ENCODE assay signal across 12 cellular contexts in the genomic region with DNA sequence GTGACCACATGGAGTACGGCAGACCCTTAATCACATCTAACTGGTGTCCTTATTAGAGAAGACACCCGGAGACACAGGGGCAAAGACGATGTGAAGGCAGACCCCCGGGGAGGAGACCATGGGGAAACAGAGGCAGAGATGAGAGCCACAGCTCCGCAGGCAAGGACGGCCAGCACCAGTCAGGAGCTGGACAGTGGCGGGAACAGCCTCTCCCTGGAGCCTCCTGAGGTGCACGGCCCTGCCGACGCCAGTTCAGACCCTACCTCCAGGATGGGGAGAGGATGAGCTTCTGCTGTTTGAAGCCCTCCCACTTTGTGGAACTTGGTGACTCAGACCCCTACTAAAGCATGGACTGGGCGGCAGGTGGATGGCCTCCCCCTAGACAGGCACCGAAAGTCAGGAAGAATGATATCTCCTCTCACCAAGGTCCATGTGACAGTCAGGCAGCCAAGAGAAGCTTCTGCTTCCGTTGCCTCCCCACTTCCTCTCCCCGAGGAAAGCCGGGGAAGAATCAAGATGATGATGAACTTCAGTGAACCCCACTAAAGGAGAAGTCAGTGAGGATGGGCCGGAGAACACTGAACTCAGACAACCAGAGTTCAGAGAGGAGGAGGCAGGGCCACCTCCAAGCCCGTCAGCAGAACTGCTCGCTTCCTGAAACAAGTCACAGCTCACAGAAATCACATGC. TPM values are rescaled to one million over a fixed set of nuclear protein-coding genes. Genes with fewer than 3 reads are reported as not detected.
DNase-seq lines count a peak whose midpoint lies in the region; ATAC-seq, FAIRE-seq and TF ChIP-seq lines count a peak whose summit lies in the region.
"Had no signal": no experiment of that assay in that cellular context is flagged by ENCODE, and none has a peak within 500 bp of the region (broad histone marks: within the 10 kb centered on the region; RNA-seq: fewer than 3 reads in every experiment).

No MANE protein-coding gene starts in this region.

- no peak overlapping the region for H3K4me3 ChIP-seq in esophagus muscularis mucosa

- peak; percentile 87 to 95 for DNase-seq in NOMO-1 (lab: John Stamatoyannopoulos, UW; ENCODE audit: unreplicated experiment in 2 of 2)
- no peak for DNase-seq in esophagus muscularis mucosa (ENCODE audit: extremely low spot score)
- no peak for DNase-seq in sciatic nerve (ENCODE audit: low spot score)
- DNase-seq in islet precursor cell: no peak
- DNase-seq in frontal cortex (ENCODE audit: low spot score in 2 of 2): no peak
- no peak for DNase-seq in GM10266 (ENCODE audit: extremely low spot score)
- DNase-seq in posterior vena cava (ENCODE audit: low spot score): no peak
- DNase-seq: activated CD8-positive, alpha-beta memory T cell treated with anti-CD3 and anti-CD28 coated beads for 24 hours; foreskin fibroblast; stimulated activated CD4-positive, alpha-beta T cell treated with anti-CD3 and anti-CD28 coated beads, Interleukin-2, amount 100 ng/mL, for 24 hours had no signal

- H3K36me3 ChIP-seq in esophagus muscularis mucosa: no peaks in the 10 kb centered on the region

- TF ChIP-seq CTCF in esophagus muscularis mucosa (IDR thresholded peaks at IDR 0.05): no peak
- no peak for TF ChIP-seq CTCF in GM10266 (IDR thresholded peaks at IDR 0.05; ENCODE audit: control insufficient read depth, insufficient read depth, low read depth, missing control alignments)

- H3K27me3 ChIP-seq in esophagus muscularis mucosa: no peaks in the 10 kb centered on the region

- H3K4me1 ChIP-seq in esophagus muscularis mucosa: peaks cover 22 to 47% (median 30%) of the 10 kb centered on the region in 4 donors

- TF ChIP-seq EP300 in esophagus muscularis mucosa (IDR thresholded peaks at IDR 0.05): no peak

- FAIRE-seq in frontal cortex (lab: Jason Lieb, UNC): no peak

- TF ChIP-seq POLR2A in esophagus muscularis mucosa (IDR thresholded peaks at IDR 0.05; ENCODE audit: low read depth): no peak

- no peaks in the 10 kb centered on the region for H3K9me3 ChIP-seq in esophagus muscularis mucosa

- ATAC-seq in GM18511 (IDR thresholded peaks at IDR 0.05; ENCODE audit: unreplicated experiment): peak; percentile 67
- peak; percentile 89 for ATAC-seq in sciatic nerve
- ATAC-seq: Panc1 had no signal

- peak overlapping the region in 3 of 4 donors; percentile 1 to 35 (median 12) for H3K27ac ChIP-seq in esophagus muscularis mucosa (replicated peaks in 1 of 4)

- intact Hi-C loops in esophagus muscularis mucosa (cut with DNase I): no loop called here
- intact Hi-C loops in sciatic nerve (cut with DNase I): no loop called here
- intact Hi-C loops in posterior vena cava (cut with DNase I): no loop called here

- 84% methylated on average over 18 of the region's 18 CpGs for WGBS in esophagus muscularis mucosa

RNA-seq across cellular contexts. Expression of gene RAB20, which starts 25.4 kb away (rescaled TPM):
- 10 to 100 TPM; 10.9 to 40.6 (median 15.4) TPM for total RNA-seq in esophagus muscularis mucosa
- total RNA-seq in sciatic nerve: 23.8 TPM
- 2.0 TPM for total RNA-seq in frontal cortex
- 10 to 100 TPM in 1 of 2 donors, 1 to 10 TPM in 1; 8.5 to 11.9 TPM for total RNA-seq in posterior vena cava

Comparison
In these comparisons a context has a peak if more than half of its experiments do, and no peak if none do; other contexts are left out.
1. DNase-seq: peak in NOMO-1 (2 of 2); none in esophagus muscularis mucosa (single experiment), sciatic nerve (single experiment), islet precursor cell (single experiment), frontal cortex (0 of 2), GM10266 (single experiment) and posterior vena cava (single experiment).